ENCODE assay signal across 29 cellular contexts in genomic region chr12:69816082-69816481, GRCh38. TPM values are rescaled to one million over a fixed set of nuclear protein-coding genes. Genes with fewer than 3 reads are reported as not detected.
A peak's percentile ranks its signal among the peaks of the same experiment; 100 is the strongest.
DNase-seq lines count a peak whose midpoint lies in the region; ATAC-seq and TF ChIP-seq lines count a peak whose summit lies in the region.
"Had no signal": no experiment of that assay in that cellular context is flagged by ENCODE, and none has a peak within 500 bp of the region (broad histone marks: within the 10 kb centered on the region; RNA-seq: fewer than 3 reads in every experiment).

No MANE protein-coding gene starts in this region.

- H3K27me3 ChIP-seq in lower lobe of right lung (ENCODE audit: low read depth) = no peaks in the 10 kb centered on the region
- H3K27me3 ChIP-seq: BLaER1, neutrophil, suprapubic skin had no signal

- no peaks in the 10 kb centered on the region for H3K27me3 Mint-ChIP-seq in natural killer cell (ENCODE audit: low read depth in 2 of 2)
- H3K27me3 Mint-ChIP-seq: activated naive CD4-positive, alpha-beta T cell treated with anti-CD3 and anti-CD28 coated beads, Interleukin-2, amount 50 U/mL, for 24 hours; T-cell had no signal

- no peak overlapping the region for H3K27ac Mint-ChIP-seq in natural killer cell
- H3K27ac Mint-ChIP-seq: activated naive CD4-positive, alpha-beta T cell treated with anti-CD3 and anti-CD28 coated beads, Interleukin-2, amount 50 U/mL, for 24 hours; stimulated activated effector memory CD8-positive, alpha-beta T cell treated with anti-CD3 and anti-CD28 coated beads, Interleukin-12 subunit alpha, Interleukin-12 subunit beta, amount 100 ng/mL, for 72 hours; T-cell had no signal

- ATAC-seq in GM18499 (IDR thresholded peaks at IDR 0.05; ENCODE audit: insufficient read depth, unreplicated experiment) = peak; percentile 59
- ATAC-seq in GM19395 (IDR thresholded peaks at IDR 0.05; ENCODE audit: unreplicated experiment) = peak; percentile 75
- peak; percentile 84 for ATAC-seq in HG02610 (IDR thresholded peaks at IDR 0.05; ENCODE audit: unreplicated experiment)
- ATAC-seq in HG03520 (IDR thresholded peaks at IDR 0.05; ENCODE audit: unreplicated experiment) = peak; percentile 59
- ATAC-seq in lower lobe of right lung = no peak
- no peak for ATAC-seq in natural killer cell
- ATAC-seq: stimulated activated effector memory CD8-positive, alpha-beta T cell treated with anti-CD3 and anti-CD28 coated beads, Interleukin-12 subunit alpha, Interleukin-12 subunit beta, amount 100 ng/mL, for 72 hours; T-cell had no signal

- H3K4me1 ChIP-seq in lower lobe of right lung = no peaks in the 10 kb centered on the region
- H3K4me1 ChIP-seq: Caco-2, suprapubic skin had no signal

- H3K9me3 ChIP-seq in lower lobe of right lung = no peaks in the 10 kb centered on the region
- H3K9me3 ChIP-seq: Caco-2, neutrophil, suprapubic skin had no signal

- H3K9me3 Mint-ChIP-seq in natural killer cell = no peaks in the 10 kb centered on the region
- H3K9me3 Mint-ChIP-seq: activated naive CD4-positive, alpha-beta T cell treated with anti-CD3 and anti-CD28 coated beads, Interleukin-2, amount 50 U/mL, for 24 hours; stimulated activated effector memory CD8-positive, alpha-beta T cell treated with anti-CD3 and anti-CD28 coated beads, Interleukin-12 subunit alpha, Interleukin-12 subunit beta, amount 100 ng/mL, for 72 hours; T-cell had no signal

- H3K27ac ChIP-seq in lower lobe of right lung = no peak overlapping the region
- H3K27ac ChIP-seq: BLaER1, neutrophil, skin epidermis, suprapubic skin had no signal

- H3K4me3 Mint-ChIP-seq in natural killer cell = no peak overlapping the region
- H3K4me3 Mint-ChIP-seq: activated naive CD4-positive, alpha-beta T cell treated with anti-CD3 and anti-CD28 coated beads, Interleukin-2, amount 50 U/mL, for 24 hours; stimulated activated effector memory CD8-positive, alpha-beta T cell treated with anti-CD3 and anti-CD28 coated beads, Interleukin-12 subunit alpha, Interleukin-12 subunit beta, amount 100 ng/mL, for 72 hours; T-cell had no signal

- peaks cover 7% of the 10 kb centered on the region for H3K36me3 ChIP-seq in lower lobe of right lung
- H3K36me3 ChIP-seq: suprapubic skin had no signal

- H3K4me3 ChIP-seq in lower lobe of right lung = no peak overlapping the region
- H3K4me3 ChIP-seq: BLaER1, skin epidermis, suprapubic skin had no signal

- H3K4me1 Mint-ChIP-seq in natural killer cell = no peaks in the 10 kb centered on the region
- H3K4me1 Mint-ChIP-seq: activated naive CD4-positive, alpha-beta T cell treated with anti-CD3 and anti-CD28 coated beads, Interleukin-2, amount 50 U/mL, for 24 hours; stimulated activated effector memory CD8-positive, alpha-beta T cell treated with anti-CD3 and anti-CD28 coated beads, Interleukin-12 subunit alpha, Interleukin-12 subunit beta, amount 100 ng/mL, for 72 hours; T-cell had no signal

- intact Hi-C loops in lower lobe of right lung (cut with DNase I) = no loop called here
- intact Hi-C loops in natural killer cell (cut with micrococcal nuclease) = no loop called here

- TF ChIP-seq CTCF in lower lobe of right lung (IDR thresholded peaks at IDR 0.05) = no peak
- no peak for TF ChIP-seq CTCF in natural killer cell (IDR thresholded peaks at IDR 0.05)

- DNase-seq in stimulated activated CD4-positive, alpha-beta T cell treated with anti-CD3 and anti-CD28 coated beads, Interleukin-4, amount 100 ng/mL, for 1 hour = no peak
- DNase-seq in amniotic stem cell (lab: John Stamatoyannopoulos, UW) (no peak), lower lobe of right lung (no peak), natural killer cell (no peak)
- DNase-seq: activated CD4-positive, alpha-beta T cell treated with anti-CD3 and anti-CD28 coated beads for 1 hour; activated T-cell treated with anti-CD3 and anti-CD28 coated beads, Interleukin-2, amount 50 U/mL, for 48 hours; aorta; Caco-2; central memory CD4-positive, alpha-beta T cell; DMS79 treated with DMSO at 0.1 percent for 48 hours; kidney glomerular epithelial cell; NCI-H1105; NCI-H2029 treated with DMSO at 0.1 percent for 48 hours; NCI-H446; SHP77 treated with DMSO at 0.1 percent for 48 hours; stimulated activated CD4-positive, alpha-beta T cell treated with anti-CD3 and anti-CD28 coated beads, Interleukin-1b, Interleukin-23, amount 100 ng/mL, for 48 hours; T-cell had no signal

- no peaks in the 10 kb centered on the region for H3K36me3 Mint-ChIP-seq in natural killer cell

RNA-seq across cellular contexts. Expression of gene MYRFL, which starts 8.9 kb away (rescaled TPM):
- total RNA-seq in lower lobe of right lung (not detected), natural killer cell (not detected)
- total RNA-seq: activated CD8-positive, alpha-beta memory T cell treated with anti-CD3 and anti-CD28 coated beads for 36 hours; dermis microvascular lymphatic vessel endothelial cell; T-cell had no signal

Comparison
In these comparisons a context has a peak if more than half of its experiments do, and no peak if none do; other contexts are left out.
1. ATAC-seq: peak in GM18499 (single experiment), GM19395 (single experiment), HG02610 (single experiment) and HG03520 (single experiment); none in lower lobe of right lung (0 of 2) and natural killer cell (0 of 3).